In the genomic region with DNA sequence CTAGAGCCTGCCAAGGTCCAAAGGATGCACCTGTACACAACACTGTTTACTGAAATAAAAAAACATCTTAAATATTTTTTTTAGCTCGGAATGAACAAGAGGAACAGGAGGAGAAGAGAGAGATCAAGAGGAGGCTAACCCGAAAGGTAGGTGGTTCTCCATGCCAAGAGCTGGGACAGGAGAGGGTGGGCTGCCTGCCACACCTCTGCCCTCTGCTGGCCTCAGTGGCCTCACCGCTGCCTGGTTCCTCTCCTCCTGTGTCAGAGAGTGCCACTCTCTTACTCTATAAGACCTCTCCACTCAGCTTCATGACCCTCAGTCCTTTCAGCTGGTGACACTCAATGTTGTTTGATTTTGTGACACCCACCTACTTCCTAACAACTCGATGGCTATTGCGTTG, we compare ENCODE assay signal across 11 cellular contexts. TPM values are rescaled to one million over a fixed set of nuclear protein-coding genes. Genes with fewer than 3 reads are reported as not detected.
A peak's percentile ranks its signal among the peaks of the same experiment; 100 is the strongest.
DNase-seq lines count a peak whose midpoint lies in the region; FAIRE-seq and TF ChIP-seq lines count a peak whose summit lies in the region.
"Had no signal": no experiment of that assay in that cellular context is flagged by ENCODE, and none has a peak within 500 bp of the region (broad histone marks: within the 10 kb centered on the region; RNA-seq: fewer than 3 reads in every experiment).

No MANE protein-coding gene starts in this region.

- H3F3A ChIP-seq in Loucy (ENCODE audit: low read depth) = no peaks in the 10 kb centered on the region

- no peak overlapping the region for H2BK120ac ChIP-seq in H1 (replicated peaks; ENCODE audit: low read depth, low read length)

- no peak overlapping the region for H2BK5ac ChIP-seq in H1 (ENCODE audit: low read depth, low read length)

- H3K4ac ChIP-seq in H1 (replicated peaks; ENCODE audit: insufficient read length, low read depth, low read length) = no peak overlapping the region

- H3K79me1 ChIP-seq in H1 (ENCODE audit: low read depth, low read length) = no peaks in the 10 kb centered on the region

- no peak overlapping the region for H2BK12ac ChIP-seq in H1 (ENCODE audit: low read depth, low read length)

- FAIRE-seq in H1 (lab: Jason Lieb, UNC) = no peak

- H3K4me1 ChIP-seq in Loucy (ENCODE audit: insufficient read depth, low read length, poor library complexity, severe bottlenecking) (no peaks in the 10 kb centered on the region), H1 (replicated peaks in 1 of 4; ENCODE audit: control insufficient read depth in 3 of 4, insufficient read depth in 4 of 4, low read length in 3 of 4) (peaks cover 0 to 4% (median 2%) of the 10 kb centered on the region in 4 experiments; a peak in 2 of 7 replicates)
- H3K4me1 ChIP-seq: ascending aorta, gastrocnemius medialis had no signal

- H3K27me3 ChIP-seq in Loucy (ENCODE audit: insufficient read depth, low read length, poor library complexity, severe bottlenecking) (no peaks in the 10 kb centered on the region), H1 (replicated peaks in 1 of 4; ENCODE audit: control insufficient read depth in 3 of 4, extremely low read depth in 1 of 4, insufficient read depth in 3 of 4, low read length in 3 of 4) (no peaks in the 10 kb centered on the region)
- H3K27me3 ChIP-seq: ascending aorta, gastrocnemius medialis had no signal

- H4K8ac ChIP-seq in H1 (ENCODE audit: extremely low read depth, insufficient read depth, low read length) = no peak overlapping the region

- no peak overlapping the region for H3K23ac ChIP-seq in H1 (ENCODE audit: insufficient read length)

- no peaks in the 10 kb centered on the region for H3K79me2 ChIP-seq in Loucy (ENCODE audit: insufficient read depth, low read length)
- H3K79me2 ChIP-seq in H1 (ENCODE audit: control insufficient read depth in 1 of 2, insufficient read depth in 2 of 2, low read length in 2 of 2) = no peaks in the 10 kb centered on the region

- H3K9me2 ChIP-seq in Loucy (replicated peaks; ENCODE audit: low read depth, low read length) = no peaks in the 10 kb centered on the region

- peak; percentile 81 to 86 for TF ChIP-seq RAD21 in H1 (IDR thresholded peaks at IDR 0.05 in 1 of 2, conservative IDR thresholded peaks at IDR 0.05 in 1 of 2; ENCODE audit: low read depth in 2 of 2, low read length in 2 of 2)

- H2BK15ac ChIP-seq in H1 (ENCODE audit: low read length) = no peak overlapping the region

- CTCF ChIA-PET in H1 (lab: Charles Lee; ENCODE audit: partially characterized antibody) = interaction anchor here (0.7 to 6.0 kb wide), 19 partner anchors 10 to 700 kb away, joined by 3 to 49 read pairs (median 5); no protein-coding TSS in a partner anchor

- H3K27ac ChIP-seq in H1 (ENCODE audit: low read depth, low read length) (no peak overlapping the region), coronary artery (no peak overlapping the region)
- H3K27ac ChIP-seq: ascending aorta, gastrocnemius medialis had no signal

- no peak overlapping the region for H3K14ac ChIP-seq in H1 (ENCODE audit: insufficient read length)

- no peak overlapping the region for H4K91ac ChIP-seq in H1 (replicated peaks; ENCODE audit: insufficient read length, low read length)

- H2AFZ ChIP-seq in Loucy (ENCODE audit: low read length) = no peak overlapping the region
- H2AFZ ChIP-seq in H1 (ENCODE audit: low read length) = no peak overlapping the region

- H3K9ac ChIP-seq in Loucy (ENCODE audit: low read depth, low read length, poor library complexity, severe bottlenecking) (no peak overlapping the region), H1 (replicated peaks in 1 of 4; ENCODE audit: extremely low read depth in 1 of 4, low read depth in 3 of 4, low read length in 3 of 4) (no peak overlapping the region)

- TF ChIP-seq EP300 in H1 (IDR thresholded peaks at IDR 0.05; ENCODE audit: borderline replicate concordance in 1 of 2, low read depth in 2 of 2, low read length in 2 of 2) = no peak

- H3K4me3 ChIP-seq in Loucy (ENCODE audit: low read length, poor library complexity, severe bottlenecking) (no peak overlapping the region), H1 (ENCODE audit: extremely low read depth in 1 of 4, insufficient read depth in 2 of 4, low read depth in 3 of 4, low read length in 4 of 4) (no peak overlapping the region), coronary artery (no peak overlapping the region)
- H3K4me3 ChIP-seq: ascending aorta, gastrocnemius medialis had no signal

- H3K36me3 ChIP-seq in Loucy (ENCODE audit: insufficient read depth, low read length) = no peaks in the 10 kb centered on the region
- no peaks in the 10 kb centered on the region; a peak in 1 of 8 replicates for H3K36me3 ChIP-seq in H1 (ENCODE audit: control insufficient read depth in 2 of 4, insufficient read depth in 4 of 4, low read length in 3 of 4)
- H3K36me3 ChIP-seq: gastrocnemius medialis had no signal

- TF ChIP-seq CTCF in Loucy (conservative IDR thresholded peaks at IDR 0.05; ENCODE audit: low read length) = peak; percentile 70
- TF ChIP-seq CTCF in H1 (IDR thresholded peaks at IDR 0.05; ENCODE audit: control extremely low read depth in 1 of 3, insufficient read depth in 1 of 3, low read depth in 1 of 3, low read length in 3 of 3) = peak; percentile 68 to 95 (median 84)
- TF ChIP-seq CTCF in coronary artery (IDR thresholded peaks at IDR 0.05) = no peak

- no peak for TF ChIP-seq POLR2A in H1 (IDR thresholded peaks at IDR 0.05; ENCODE audit: control extremely low read depth in 1 of 2, low read depth in 2 of 2, low read length in 2 of 2)

- POLR2A ChIA-PET in H1 (lab: Charles Lee; ENCODE audit: partially characterized antibody) = interaction anchor here (1.6 kb wide), 1 partner anchor 10 kb away, joined by 8 read pairs; no protein-coding TSS in a partner anchor

- H2BK20ac ChIP-seq in H1 (ENCODE audit: low read length) = no peak overlapping the region

- no peaks in the 10 kb centered on the region for H4K20me1 ChIP-seq in Loucy (ENCODE audit: insufficient read depth, low read length, poor library complexity, severe bottlenecking)
- H4K20me1 ChIP-seq in H1 (replicated peaks in 1 of 2; ENCODE audit: control insufficient read depth in 1 of 2, insufficient read depth in 2 of 2, low read length in 2 of 2) = peaks cover 1 to 2% of the 10 kb centered on the region in 2 experiments

- no peak overlapping the region for H3K18ac ChIP-seq in H1 (ENCODE audit: extremely low read depth, low read length)

- no peak overlapping the region for H3K4me2 ChIP-seq in Loucy (ENCODE audit: low read depth, low read length, poor library complexity, severe bottlenecking)
- H3K4me2 ChIP-seq in H1 (ENCODE audit: insufficient read depth in 1 of 2, low read depth in 2 of 2, low read length in 2 of 2) = no peak overlapping the region

- WGBS in H1 (ENCODE audit: extremely low coverage in 1 of 2, insufficient coverage in 1 of 2, insufficient read length in 1 of 2, insufficient replicate concordance in 2 of 2, low coverage in 1 of 2, low lambda C conversion rate in 2 of 2, missing lambda C conversion rate in 1 of 2), 2 experiments = 66% methylated on average over 5 of the region's 5 CpGs; no CpG with 5 or more reads in 1 of the 2 experiments

- no peak overlapping the region for H3K56ac ChIP-seq in H1 (replicated peaks; ENCODE audit: insufficient read length, low read depth, low read length)

- no peaks in the 10 kb centered on the region for H3K23me2 ChIP-seq in H1 (ENCODE audit: low read depth, low read length)

- peak; percentile 30 for DNase-seq in activated CD8-positive, alpha-beta memory T cell treated with anti-CD3 and anti-CD28 coated beads, Interleukin-2, amount 50 U/mL, for 4 hours
- no peak for DNase-seq in activated CD8-positive, alpha-beta memory T cell treated with anti-CD3 and anti-CD28 coated beads for 24 hours
- DNase-seq in H1 (ENCODE audit: low read depth in 1 of 2, low spot score in 2 of 2) (peak; percentile 25 to 71), EL (no peak), RKO (ENCODE audit: low spot score) (no peak), coronary artery (ENCODE audit: low spot score) (no peak)
- DNase-seq in stimulated activated CD8-positive, alpha-beta memory T cell treated with anti-CD3 and anti-CD28 coated beads, Interleukin-4, amount 100 ng/mL, for 48 hours = peak; percentile 40
- DNase-seq: gastrocnemius medialis, natural killer cell had no signal

- H2AK5ac ChIP-seq in H1 (ENCODE audit: low read depth, low read length) = no peak overlapping the region

- no peak overlapping the region for H4K5ac ChIP-seq in H1 (ENCODE audit: insufficient read length, low read depth, low read length)

- H3K9me3 ChIP-seq in Loucy (ENCODE audit: insufficient read depth, low read depth, low read length) (no peaks in the 10 kb centered on the region), H1 (ENCODE audit: insufficient read depth in 2 of 2, low read depth in 1 of 2, low read length in 1 of 2) (no peaks in the 10 kb centered on the region)
- H3K9me3 ChIP-seq: ascending aorta, gastrocnemius medialis had no signal

TF ChIP-seq in H1, 55 proteins besides CTCF, POLR2A, EP300 and RAD21 (continues in another document):
- TF ChIP-seq RXRA (IDR thresholded peaks at IDR 0.05; ENCODE audit: insufficient read depth, low read depth, low read length) (no peak), KDM1A (IDR thresholded peaks at IDR 0.05; ENCODE audit: borderline replicate concordance, low read length) (no peak), TCF12 (IDR thresholded peaks at IDR 0.05; ENCODE audit: low read depth, low read length) (no peak), NANOG (IDR thresholded peaks at IDR 0.05; ENCODE audit: insufficient read depth, low read depth, low read length, poor library complexity, severe bottlenecking) (no peak)
- TF ChIP-seq, protein P1, sequence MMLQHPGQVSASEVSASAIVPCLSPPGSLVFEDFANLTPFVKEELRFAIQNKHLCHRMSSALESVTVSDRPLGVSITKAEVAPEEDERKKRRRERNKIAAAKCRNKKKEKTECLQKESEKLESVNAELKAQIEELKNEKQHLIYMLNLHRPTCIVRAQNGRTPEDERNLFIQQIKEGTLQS (IDR thresholded peaks at IDR 0.05; ENCODE audit: insufficient read depth, low read depth, low read length) = no peak
- TF ChIP-seq, protein P2, sequence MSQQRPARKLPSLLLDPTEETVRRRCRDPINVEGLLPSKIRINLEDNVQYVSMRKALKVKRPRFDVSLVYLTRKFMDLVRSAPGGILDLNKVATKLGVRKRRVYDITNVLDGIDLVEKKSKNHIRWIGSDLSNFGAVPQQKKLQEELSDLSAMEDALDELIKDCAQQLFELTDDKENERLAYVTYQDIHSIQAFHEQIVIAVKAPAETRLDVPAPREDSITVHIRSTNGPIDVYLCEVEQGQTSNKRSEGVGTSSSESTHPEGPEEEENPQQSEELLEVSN (IDR thresholded peaks at IDR 0.05) = no peak

RNA-seq across cellular contexts. Expression of a gene that starts 50.2 kb away (rescaled TPM):
- total RNA-seq in H1 (2021; fragmentation: NEBNext Ultra II Directional; extraction: Animal tissue kit (Norgen Biotek cat#: 25700)) = 55.2 and 59.9 TPM in 2 replicates
- 30.7 and 46.1 TPM in 2 replicates for polyA plus RNA-seq in H1 (2011; rRNA removed)
- 43.5 TPM for polyA plus RNA-seq in H1 (2011; cell fraction: cytosol; rRNA removed)
- 33.7 TPM for polyA plus RNA-seq in H1 (2011; cell fraction: nucleus; rRNA removed)
- 53.1 to 66.6 TPM (median 55.8 TPM) in 4 replicates for polyA plus RNA-seq in H1 (2012, experiment 1 of 2)
- polyA plus RNA-seq in H1 (2012, experiment 2 of 2) = 45.9 TPM
- 46.1 TPM for polyA plus RNA-seq in H1 (2013, experiment 1 of 2)
- polyA plus RNA-seq in H1 (2013, experiment 2 of 2) = 47.4 TPM
- 91.4 and 92.0 TPM in 2 replicates for polyA minus RNA-seq in H1 (2011; rRNA and poly(A)+ RNA removed)
- polyA minus RNA-seq in H1 (2011; cell fraction: cytosol; rRNA and poly(A)+ RNA removed) = 15.1 TPM
- polyA minus RNA-seq in H1 (2011; cell fraction: nucleus; rRNA and poly(A)+ RNA removed) = 87.6 TPM

Comparison
In these comparisons a context has a peak if more than half of its experiments do, and no peak if none do; other contexts are left out.
1. DNase-seq: peak in activated CD8-positive, alpha-beta memory T cell treated with anti-CD3 and anti-CD28 coated beads, Interleukin-2, amount 50 U/mL, for 4 hours (single experiment), H1 (2 of 2) and stimulated activated CD8-positive, alpha-beta memory T cell treated with anti-CD3 and anti-CD28 coated beads, Interleukin-4, amount 100 ng/mL, for 48 hours (single experiment); none in activated CD8-positive, alpha-beta memory T cell treated with anti-CD3 and anti-CD28 coated beads for 24 hours (single experiment), EL (single experiment), RKO (single experiment) and coronary artery (single experiment).